ENCODE assay signal across 1 cellular context in genomic region chr6:19714415-19715165, GRCh38.
TF ChIP-seq lines count a peak whose summit lies in the region.

No MANE protein-coding gene starts in this region.

TF ChIP-seq in GM23338, 12 proteins besides CTCF, POLR2A, EP300 and RAD21 (continued from another document):
- no peak for TF ChIP-seq REST (IDR thresholded peaks at IDR 0.05; ENCODE audit: unreplicated experiment)
- TF ChIP-seq POLR2AphosphoS5 (IDR thresholded peaks at IDR 0.05; ENCODE audit: low read depth): no peak
- TF ChIP-seq JUNB (IDR thresholded peaks at IDR 0.05; ENCODE audit: unreplicated experiment): no peak
- no peak for TF ChIP-seq EZH2 (IDR thresholded peaks at IDR 0.05; ENCODE audit: low read depth, unreplicated experiment)
- no peak for TF ChIP-seq STAT1 (IDR thresholded peaks at IDR 0.05; ENCODE audit: unreplicated experiment)
- TF ChIP-seq ETS1 (IDR thresholded peaks at IDR 0.05): no peak
- TF ChIP-seq CREB1 (CRISPR knock-in tag; IDR thresholded peaks at IDR 0.05; ENCODE audit: low read depth): no peak
